8 cellular contexts compared by ENCODE assay signal in the genomic region with DNA sequence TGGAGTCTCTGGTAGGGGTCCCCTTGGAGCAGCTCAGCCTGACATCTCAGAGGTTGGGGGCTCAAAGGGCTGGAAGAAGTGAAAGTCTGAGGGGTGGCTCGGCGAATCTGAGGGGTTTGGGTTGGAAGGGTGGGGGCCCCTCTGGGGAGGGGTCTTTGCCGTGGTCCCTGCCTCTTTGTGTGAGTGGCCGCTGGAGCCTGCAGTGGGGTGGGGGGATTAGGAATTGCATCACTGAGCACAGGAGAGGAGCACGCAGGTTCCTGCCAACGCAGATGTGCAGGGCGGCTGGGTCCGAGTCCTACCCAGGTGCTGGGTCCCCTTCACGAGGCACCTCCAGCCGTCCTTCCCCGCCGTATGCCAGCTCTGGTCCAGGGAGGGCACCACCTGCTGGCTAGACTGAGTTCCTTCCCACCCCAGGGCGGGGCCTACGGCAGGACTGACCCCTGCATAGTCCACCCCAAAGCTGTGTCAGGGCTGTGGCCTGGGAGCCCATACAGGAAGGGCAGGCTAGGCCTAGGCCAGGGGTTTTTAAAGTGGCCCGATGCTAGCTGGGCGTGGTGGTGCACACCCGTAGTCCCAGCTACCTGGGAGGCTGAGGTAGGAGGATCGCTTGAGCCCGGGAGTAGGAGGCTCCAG. TPM values are rescaled to one million over a fixed set of nuclear protein-coding genes. Genes with fewer than 3 reads are reported as not detected.
DNase-seq lines count a peak whose midpoint lies in the region; TF ChIP-seq lines count a peak whose summit lies in the region.

No MANE protein-coding gene starts in this region.

- POLR2A ChIA-PET in AG04450 (lab: Yijun Ruan, JAX): interaction anchor here (0.6 to 2.0 kb wide), 3 partner anchors 12 to 82 kb away, joined by 5 to 13 read pairs (median 8); partner anchors contain the start of gene HEXIM1

- intact Hi-C loops in posterior vena cava (cut with DNase I): no loop called here

- in situ Hi-C loops in GM13977 (cut with MboI; ENCODE audit: low pct_unique_long_range_greater_than_20kb, low sequenced_read_pairs, unreplicated experiment): no loop called here

- H3K27ac ChIP-seq in AG04450 (ENCODE audit: low read depth, low read length): peak overlapping the region; percentile 11

- no peaks in the 10 kb centered on the region for H3K9me3 ChIP-seq in AG04450 (ENCODE audit: control insufficient read depth, insufficient read depth, low read length)

- CTCF ChIA-PET in AG04450 (lab: Charles Lee): interaction anchor here (0.6 to 4.4 kb wide), 7 partner anchors 12 to 194 kb away, joined by 3 to 31 read pairs (median 5); partner anchors contain the start of gene ACBD4

- TF ChIP-seq CTCF in AG04450 (IDR thresholded peaks at IDR 0.05; ENCODE audit: low read depth, low read length) (peak; percentile 20; the same call in 1 of the 2 replicates), GM13977 (IDR thresholded peaks at IDR 0.05; ENCODE audit: extremely low read depth, insufficient read depth, missing control alignments) (peak; percentile 25)

- DNase-seq in AG04450 (ENCODE audit: low read depth, low spot score): no peak
- no peak for DNase-seq in GM13977 (ENCODE audit: low spot score)
- peak; percentile 44 to 58 for DNase-seq in activated CD4-positive, alpha-beta T cell treated with anti-CD3 and anti-CD28 coated beads, Interleukin-2, amount 50 U/mL, for 48 hours
- peak; percentile 80 for DNase-seq in islet precursor cell
- no peak for DNase-seq in kidney glomerular epithelial cell (lab: John Stamatoyannopoulos, UW)
- no peak for DNase-seq in NCI-H187 (lab: John Stamatoyannopoulos, UW)
- no peak for DNase-seq in NK-92 treated with Interleukin-12 subunit alpha and Interleukin-12 subunit beta, amount 100 ng/mL, for 24 hours (lab: John Stamatoyannopoulos, UW)
- no peak for DNase-seq in posterior vena cava (ENCODE audit: low spot score)

- H3K27me3 ChIP-seq in AG04450 (ENCODE audit: control insufficient read depth, insufficient read depth, low read length): peaks cover 6% of the 10 kb centered on the region

- H3K4me3 ChIP-seq in AG04450 (ENCODE audit: low read depth, low read length): no peak overlapping the region

RNA-seq across cellular contexts. Expression of gene FMNL1, which starts 9.9 kb away (rescaled TPM):
- polyA plus RNA-seq in AG04450 (2011; rRNA removed): 1.1 and 1.8 TPM in 2 replicates
- 2.6 and 3.2 TPM in 2 replicates for polyA minus RNA-seq in AG04450 (2011; rRNA and poly(A)+ RNA removed)
- 10 to 100 TPM; 19.5 to 28.2 TPM for total RNA-seq in posterior vena cava

RNA-seq across cellular contexts. Expression of gene SPATA32, which starts 30.3 kb away (rescaled TPM):
- polyA plus RNA-seq in AG04450 (2011; rRNA removed): not detected in 2 replicates
- polyA minus RNA-seq in AG04450 (2011; rRNA and poly(A)+ RNA removed): 0.13 TPM in 1 of 2 replicates, not detected in the other
- total RNA-seq in posterior vena cava: not detected

Comparison
In these comparisons a context has a peak if more than half of its experiments do, and no peak if none do; other contexts are left out.
1. DNase-seq: peak in activated CD4-positive, alpha-beta T cell treated with anti-CD3 and anti-CD28 coated beads, Interleukin-2, amount 50 U/mL, for 48 hours (2 of 2) and islet precursor cell (single experiment); none in AG04450 (single experiment), GM13977 (single experiment), kidney glomerular epithelial cell (single experiment), NCI-H187 (0 of 2), NK-92 treated with Interleukin-12 subunit alpha and Interleukin-12 subunit beta, amount 100 ng/mL, for 24 hours (single experiment) and posterior vena cava (single experiment).